Comparison of ENCODE assay signal across 9 cellular contexts in the genomic region with DNA sequence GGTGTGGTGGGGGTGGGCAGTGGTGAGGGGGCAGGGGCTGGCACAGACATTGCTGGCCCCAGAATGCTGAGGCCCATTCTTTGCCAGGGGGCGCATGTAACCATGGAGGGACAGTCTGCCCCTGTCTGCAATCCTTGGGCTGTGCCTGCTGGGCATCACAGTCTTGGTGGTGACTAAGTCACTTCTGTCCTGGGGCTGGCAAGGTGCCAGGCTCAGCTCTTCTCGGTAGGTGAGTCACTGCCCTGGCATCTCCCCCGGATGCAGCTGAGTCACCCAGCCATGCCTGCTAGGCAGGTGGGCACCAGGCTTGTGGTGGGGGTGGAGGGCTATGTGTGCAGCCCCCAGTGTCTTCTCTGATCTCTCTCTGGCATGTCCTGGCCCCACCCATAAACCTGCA. TPM values are rescaled to one million over a fixed set of nuclear protein-coding genes. Genes with fewer than 3 reads are reported as not detected.
DNase-seq lines count a peak whose midpoint lies in the region; ATAC-seq, FAIRE-seq and TF ChIP-seq lines count a peak whose summit lies in the region.
"Had no signal": no experiment of that assay in that cellular context is flagged by ENCODE, and none has a peak within 500 bp of the region (broad histone marks: within the 10 kb centered on the region; RNA-seq: fewer than 3 reads in every experiment).

No MANE protein-coding gene starts in this region.

- H2BK12ac ChIP-seq in H1 (ENCODE audit: low read depth, low read length) = peak overlapping the region; percentile 68; the same call in 1 of the 2 replicates

- H3K9me3 Mint-ChIP-seq in natural killer cell treated with Interleukin-12 subunit alpha and Interleukin-12 subunit beta and Interleukin-15 and Interleukin-18, amount 100 ng/mL, for 72 hours = no peaks in the 10 kb centered on the region

- H3K36me3 Mint-ChIP-seq in natural killer cell treated with Interleukin-12 subunit alpha and Interleukin-12 subunit beta and Interleukin-15 and Interleukin-18, amount 100 ng/mL, for 72 hours = no peaks in the 10 kb centered on the region

- DNase-seq in GM12891 (ENCODE audit: insufficient read length, low spot score) (no peak), NCI-H446 treated with DMSO at 0.1 percent for 48 hours (lab: John Stamatoyannopoulos, UW) (peak; percentile 62), H1 (ENCODE audit: low read depth in 1 of 2, low spot score in 2 of 2) (no peak)
- DNase-seq in activated CD8-positive, alpha-beta memory T cell treated with anti-CD3 and anti-CD28 coated beads for 4 hours (ENCODE audit: low read depth in 2 of 2) = peak; percentile 81 to 93
- DNase-seq in natural killer cell treated with Interleukin-12 subunit alpha and Interleukin-12 subunit beta and Interleukin-15 and Interleukin-18, amount 100 ng/mL, for 72 hours (ENCODE audit: low spot score) = peak; percentile 88

- peaks cover 2% of the 10 kb centered on the region; the same call in 1 of the 2 replicates for H3K79me1 ChIP-seq in H1 (ENCODE audit: low read depth, low read length)

- H3K4ac ChIP-seq in H1 (replicated peaks; ENCODE audit: insufficient read length, low read depth, low read length) = no peak overlapping the region

- H2AFZ ChIP-seq in H1 (ENCODE audit: low read length) = no peak overlapping the region

- POLR2A ChIA-PET in H1 (lab: Charles Lee; ENCODE audit: partially characterized antibody) = interaction anchor here (30.6 kb wide), 2 partner anchors 19 to 37 kb away, joined by 540 to 570 read pairs; a partner anchor contains a TSS

- H4K5ac ChIP-seq in H1 (ENCODE audit: insufficient read length, low read depth, low read length) = no peak overlapping the region

- H3K23me2 ChIP-seq in H1 (ENCODE audit: low read depth, low read length) = peaks cover 18% of the 10 kb centered on the region

- peak overlapping the region; percentile 46; the same call in 1 of the 2 replicates for H2AK5ac ChIP-seq in H1 (ENCODE audit: low read depth, low read length)

- FAIRE-seq in GM12891 (lab: Jason Lieb, UNC) (peak; percentile 48), H1 (lab: Jason Lieb, UNC) (no peak)

- H3K27ac ChIP-seq in H1 (ENCODE audit: low read depth, low read length) (no peak overlapping the region), stomach smooth muscle (ENCODE audit: low read length) (peak overlapping the region; percentile 66)
- H3K27ac ChIP-seq: VCaP had no signal

- TF ChIP-seq RAD21 in H1 (IDR thresholded peaks at IDR 0.05 in 1 of 2, conservative IDR thresholded peaks at IDR 0.05 in 1 of 2; ENCODE audit: low read depth in 2 of 2, low read length in 2 of 2) = no peak

- no peaks in the 10 kb centered on the region for H3K36me3 ChIP-seq in H1 (ENCODE audit: control insufficient read depth in 2 of 4, insufficient read depth in 4 of 4, low read length in 3 of 4)
- no peaks in the 10 kb centered on the region for H3K36me3 ChIP-seq in stomach smooth muscle (ENCODE audit: control insufficient read depth in 2 of 2, insufficient read depth in 2 of 2, low read length in 2 of 2)

- no peak overlapping the region for H4K8ac ChIP-seq in H1 (ENCODE audit: extremely low read depth, insufficient read depth, low read length)

- no peak overlapping the region for H4K91ac ChIP-seq in H1 (replicated peaks; ENCODE audit: insufficient read length, low read length)

- TF ChIP-seq EP300 in H1 (IDR thresholded peaks at IDR 0.05; ENCODE audit: borderline replicate concordance in 1 of 2, low read depth in 2 of 2, low read length in 2 of 2) = no peak

- H3K9ac ChIP-seq in H1 (replicated peaks in 1 of 4; ENCODE audit: extremely low read depth in 1 of 4, low read depth in 3 of 4, low read length in 3 of 4) (no peak overlapping the region), stomach smooth muscle (ENCODE audit: low read length in 2 of 2) (no peak overlapping the region)

- H3K27me3 Mint-ChIP-seq in natural killer cell treated with Interleukin-12 subunit alpha and Interleukin-12 subunit beta and Interleukin-15 and Interleukin-18, amount 100 ng/mL, for 72 hours = no peaks in the 10 kb centered on the region

- no peak overlapping the region for H3K14ac ChIP-seq in H1 (ENCODE audit: insufficient read length)

- no peak overlapping the region for H3K56ac ChIP-seq in H1 (replicated peaks; ENCODE audit: insufficient read length, low read depth, low read length)

- TF ChIP-seq POLR2A in GM12891 (IDR thresholded peaks at IDR 0.05; ENCODE audit: low read depth, low read length) (no peak), H1 (IDR thresholded peaks at IDR 0.05; ENCODE audit: control extremely low read depth in 1 of 2, low read depth in 2 of 2, low read length in 2 of 2) (no peak)

- H3K18ac ChIP-seq in H1 (ENCODE audit: extremely low read depth, low read length) = no peak overlapping the region

- TF ChIP-seq CTCF in H1 (IDR thresholded peaks at IDR 0.05; ENCODE audit: control extremely low read depth in 1 of 3, insufficient read depth in 1 of 3, low read depth in 1 of 3, low read length in 3 of 3) = no peak

- ATAC-seq in natural killer cell treated with Interleukin-12 subunit alpha and Interleukin-12 subunit beta and Interleukin-15 and Interleukin-18, amount 100 ng/mL, for 72 hours = peak; percentile 60 to 70
- no peak for ATAC-seq in HG02840 (IDR thresholded peaks at IDR 0.05; ENCODE audit: low FRiP score, unreplicated experiment)
- ATAC-seq in GM21619 (IDR thresholded peaks at IDR 0.05; ENCODE audit: unreplicated experiment) = no peak

- H3K23ac ChIP-seq in H1 (ENCODE audit: insufficient read length) = no peak overlapping the region

- H3K27ac Mint-ChIP-seq in natural killer cell treated with Interleukin-12 subunit alpha and Interleukin-12 subunit beta and Interleukin-15 and Interleukin-18, amount 100 ng/mL, for 72 hours = peak overlapping the region in 1 of 2 donors; percentile 77

- H3K4me2 ChIP-seq in H1 (ENCODE audit: insufficient read depth in 1 of 2, low read depth in 2 of 2, low read length in 2 of 2) = no peak overlapping the region

- no peaks in the 10 kb centered on the region for H3K9me3 ChIP-seq in H1 (ENCODE audit: insufficient read depth in 2 of 2, low read depth in 1 of 2, low read length in 1 of 2)
- H3K9me3 ChIP-seq in stomach smooth muscle (ENCODE audit: control insufficient read depth in 2 of 2, low read length in 2 of 2) = no peaks in the 10 kb centered on the region

- peaks cover 4 to 11% of the 10 kb centered on the region in 2 experiments for H4K20me1 ChIP-seq in H1 (replicated peaks in 1 of 2; ENCODE audit: control insufficient read depth in 1 of 2, insufficient read depth in 2 of 2, low read length in 2 of 2)

- CTCF ChIA-PET in H1 (lab: Charles Lee; ENCODE audit: partially characterized antibody) = interaction anchor here (1.0 to 39.2 kb wide), 4 partner anchors 9 to 39 kb away, joined by 3 to 1198 read pairs (median 4); a partner anchor contains a TSS

- no peak overlapping the region for H3K4me3 ChIP-seq in H1 (ENCODE audit: extremely low read depth in 1 of 4, insufficient read depth in 2 of 4, low read depth in 3 of 4, low read length in 4 of 4)
- H3K4me3 ChIP-seq in stomach smooth muscle (ENCODE audit: low read length in 2 of 2) = no peak overlapping the region

- H2BK5ac ChIP-seq in H1 (ENCODE audit: low read depth, low read length) = 0 out of 2 replicates have a peak overlapping the region, but pooled peaks have one; percentile 60

- peaks cover 0 to 39% (median 27%) of the 10 kb centered on the region in 4 experiments; a peak in 6 of 7 replicates for H3K4me1 ChIP-seq in H1 (replicated peaks in 1 of 4; ENCODE audit: control insufficient read depth in 3 of 4, insufficient read depth in 4 of 4, low read length in 3 of 4)
- peaks cover 93% of the 10 kb centered on the region for H3K4me1 ChIP-seq in stomach smooth muscle (ENCODE audit: control insufficient read depth, insufficient read depth, low read length)

- peaks cover 0 to 6% of the 10 kb centered on the region in 2 experiments; a peak in 1 of 4 replicates for H3K79me2 ChIP-seq in H1 (ENCODE audit: control insufficient read depth in 1 of 2, insufficient read depth in 2 of 2, low read length in 2 of 2)

- H3K4me1 Mint-ChIP-seq in natural killer cell treated with Interleukin-12 subunit alpha and Interleukin-12 subunit beta and Interleukin-15 and Interleukin-18, amount 100 ng/mL, for 72 hours (ENCODE audit: low read depth in 2 of 2) = peaks cover 72 to 83% of the 10 kb centered on the region in 2 donors

- no peak overlapping the region for H2BK20ac ChIP-seq in H1 (ENCODE audit: low read length)

- 0 out of 2 replicates have a peak overlapping the region, but pooled peaks have one; percentile 16 for H2BK15ac ChIP-seq in H1 (ENCODE audit: low read length)

- no peak overlapping the region for H2BK120ac ChIP-seq in H1 (replicated peaks; ENCODE audit: low read depth, low read length)

- H3K4me3 Mint-ChIP-seq in natural killer cell treated with Interleukin-12 subunit alpha and Interleukin-12 subunit beta and Interleukin-15 and Interleukin-18, amount 100 ng/mL, for 72 hours = peak overlapping the region; percentile 76

- WGBS in H1 (ENCODE audit: extremely low coverage in 1 of 2, insufficient coverage in 1 of 2, insufficient read length in 1 of 2, insufficient replicate concordance in 2 of 2, low coverage in 1 of 2, low lambda C conversion rate in 2 of 2, missing lambda C conversion rate in 1 of 2), 2 experiments = 83% methylated on average over 3 of the region's 3 CpGs; no CpG with 5 or more reads in 1 of the 2 experiments

- H3K27me3 ChIP-seq in H1 (replicated peaks in 1 of 4; ENCODE audit: control insufficient read depth in 3 of 4, extremely low read depth in 1 of 4, insufficient read depth in 3 of 4, low read length in 3 of 4) = peaks cover 0 to 25% (median 16%) of the 10 kb centered on the region in 4 experiments; a peak in 5 of 7 replicates
- H3K27me3 ChIP-seq in stomach smooth muscle (ENCODE audit: control insufficient read depth in 1 of 2, insufficient read depth in 2 of 2, low read length in 2 of 2) = no peaks in the 10 kb centered on the region

RNA-seq across cellular contexts. Expression of a gene that starts 5.6 kb away (rescaled TPM):
- polyA plus RNA-seq in GM12891 (2012; ENCODE audit: low read depth, missing spikeins) = 24.8 TPM
- total RNA-seq in H1 (2021; fragmentation: NEBNext Ultra II Directional; extraction: Animal tissue kit (Norgen Biotek cat#: 25700)) = 13.4 and 16.5 TPM in 2 replicates
- polyA plus RNA-seq in H1 (2011; rRNA removed) = 4.4 and 7.8 TPM in 2 replicates
- polyA plus RNA-seq in H1 (2011; cell fraction: cytosol; rRNA removed) = 2.5 TPM
- polyA plus RNA-seq in H1 (2011; cell fraction: nucleus; rRNA removed) = 6.9 TPM
- polyA plus RNA-seq in H1 (2012, experiment 1 of 2) = 12.6 to 17.5 TPM (median 16.0 TPM) in 4 replicates
- 13.9 TPM for polyA plus RNA-seq in H1 (2012, experiment 2 of 2)
- 11.2 TPM for polyA plus RNA-seq in H1 (2013, experiment 1 of 2)
- 11.1 TPM for polyA plus RNA-seq in H1 (2013, experiment 2 of 2)
- 2.9 and 6.4 TPM in 2 replicates for polyA minus RNA-seq in H1 (2011; rRNA and poly(A)+ RNA removed)
- polyA minus RNA-seq in H1 (2011; cell fraction: cytosol; rRNA and poly(A)+ RNA removed) = 8.4 TPM
- polyA minus RNA-seq in H1 (2011; cell fraction: nucleus; rRNA and poly(A)+ RNA removed) = 6.2 TPM
- 10 to 100 TPM; 26.4 to 37.8 TPM for total RNA-seq in natural killer cell treated with Interleukin-12 subunit alpha and Interleukin-12 subunit beta and Interleukin-15 and Interleukin-18, amount 100 ng/mL, for 72 hours

RNA-seq across cellular contexts. Expression of a gene that starts 26.9 kb away (rescaled TPM):
- polyA plus RNA-seq in GM12891 (2012; ENCODE audit: low read depth, missing spikeins) = 21.1 TPM
- total RNA-seq in H1 (2021; fragmentation: NEBNext Ultra II Directional; extraction: Animal tissue kit (Norgen Biotek cat#: 25700)) = 139 and 140 TPM in 2 replicates
- 38.0 and 50.5 TPM in 2 replicates for polyA plus RNA-seq in H1 (2011; rRNA removed)
- polyA plus RNA-seq in H1 (2011; cell fraction: cytosol; rRNA removed) = 62.0 TPM
- polyA plus RNA-seq in H1 (2011; cell fraction: nucleus; rRNA removed) = 32.6 TPM
- 66.3 to 99.0 TPM (median 74.5 TPM) in 4 replicates for polyA plus RNA-seq in H1 (2012, experiment 1 of 2)
- polyA plus RNA-seq in H1 (2012, experiment 2 of 2) = 10.6 TPM
- polyA plus RNA-seq in H1 (2013, experiment 1 of 2) = 87.2 TPM
- 90.5 TPM for polyA plus RNA-seq in H1 (2013, experiment 2 of 2)
- 51.3 and 81.1 TPM in 2 replicates for polyA minus RNA-seq in H1 (2011; rRNA and poly(A)+ RNA removed)
- polyA minus RNA-seq in H1 (2011; cell fraction: cytosol; rRNA and poly(A)+ RNA removed) = 38.5 TPM
- 58.3 TPM for polyA minus RNA-seq in H1 (2011; cell fraction: nucleus; rRNA and poly(A)+ RNA removed)
- 100 to 1,000 TPM in 1 of 2 donors, 10 to 100 TPM in 1; 79.2 to 172 TPM for total RNA-seq in natural killer cell treated with Interleukin-12 subunit alpha and Interleukin-12 subunit beta and Interleukin-15 and Interleukin-18, amount 100 ng/mL, for 72 hours

RNA-seq across cellular contexts. Expression of a gene that starts 50.0 kb away (rescaled TPM):
- polyA plus RNA-seq in GM12891 (2012; ENCODE audit: low read depth, missing spikeins) = 0.21 TPM
- total RNA-seq in H1 (2021; fragmentation: NEBNext Ultra II Directional; extraction: Animal tissue kit (Norgen Biotek cat#: 25700)) = 1.4 and 1.9 TPM in 2 replicates
- polyA plus RNA-seq in H1 (2011; rRNA removed) = 0.53 and 0.58 TPM in 2 replicates
- polyA plus RNA-seq in H1 (2011; cell fraction: cytosol; rRNA removed) = 0.66 TPM
- polyA plus RNA-seq in H1 (2011; cell fraction: nucleus; rRNA removed) = 0.90 TPM
- polyA plus RNA-seq in H1 (2012, experiment 1 of 2) = 0.25 TPM in 1 of 4 replicates, not detected in the others
- not detected for polyA plus RNA-seq in H1 (2012, experiment 2 of 2)
- 0.43 TPM for polyA plus RNA-seq in H1 (2013, experiment 1 of 2)
- 0.29 TPM for polyA plus RNA-seq in H1 (2013, experiment 2 of 2)
- polyA minus RNA-seq in H1 (2011; rRNA and poly(A)+ RNA removed) = not detected in 2 replicates
- 3.2 TPM for polyA minus RNA-seq in H1 (2011; cell fraction: cytosol; rRNA and poly(A)+ RNA removed)
- polyA minus RNA-seq in H1 (2011; cell fraction: nucleus; rRNA and poly(A)+ RNA removed) = 1.3 TPM
- total RNA-seq in natural killer cell treated with Interleukin-12 subunit alpha and Interleukin-12 subunit beta and Interleukin-15 and Interleukin-18, amount 100 ng/mL, for 72 hours = not detected

Comparison
In these comparisons a context has a peak if more than half of its experiments do, and no peak if none do; other contexts are left out.
1. DNase-seq: peak in NCI-H446 treated with DMSO at 0.1 percent for 48 hours (single experiment), activated CD8-positive, alpha-beta memory T cell treated with anti-CD3 and anti-CD28 coated beads for 4 hours (2 of 2) and natural killer cell treated with Interleukin-12 subunit alpha and Interleukin-12 subunit beta and Interleukin-15 and Interleukin-18, amount 100 ng/mL, for 72 hours (single experiment); none in GM12891 (single experiment) and H1 (0 of 2).
2. ATAC-seq: peak in natural killer cell treated with Interleukin-12 subunit alpha and Interleukin-12 subunit beta and Interleukin-15 and Interleukin-18, amount 100 ng/mL, for 72 hours (2 of 2); none in HG02840 (single experiment) and GM21619 (single experiment).